8 cellular contexts compared by ENCODE assay signal in genomic region chr10:32056136-32057040, GRCh38. TPM values are rescaled to one million over a fixed set of nuclear protein-coding genes. Genes with fewer than 3 reads are reported as not detected.
DNase-seq lines count a peak whose midpoint lies in the region; ATAC-seq and TF ChIP-seq lines count a peak whose summit lies in the region.

Gene KIF5B, minus strand, starts transcription at chr10:32056425. Its CDS starts 452 bp downstream, at chr10:32055973.

- DNase-seq in CD8-positive, alpha-beta T cell: peak; percentile 69 to 93 (median 84)
- DNase-seq in NK-92 (lab: John Stamatoyannopoulos, UW; ENCODE audit: unreplicated experiment) (peak; percentile 7), lung microvascular endothelial cell (ENCODE audit: low read depth in 2 of 2) (peak; percentile 90 to 94)
- peak; percentile 95 for DNase-seq in activated CD8-positive, alpha-beta memory T cell treated with anti-CD3 and anti-CD28 coated beads for 24 hours
- peak; percentile 76 for DNase-seq in effector CD4-positive, alpha-beta T cell
- peak; percentile 77 to 80 (median 77) for DNase-seq in stimulated activated CD4-positive, alpha-beta T cell treated with anti-CD3 and anti-CD28 coated beads, TNF-alpha, amount 100 ng/mL, for 4 hours (ENCODE audit: low read depth in 3 of 3)

- CTCF ChIA-PET in CD8-positive, alpha-beta T cell (lab: Charles Lee): no interaction called here

- intact Hi-C loops in CD8-positive, alpha-beta T cell (cut with DNase I, micrococcal nuclease): loop anchor here (1.0 to 10.0 kb wide), 15 partner anchors 20 to 1088 kb away; partner anchors contain the start of genes CCDC7 (in 2 of the 2), ZNF438 (in 2 of the 2), ARHGAP12 (in 1 of the 2) and EPC1 (in 1 of the 2)

- peak within 1 kb of the TSS; percentile 66 for H3K27ac ChIP-seq in CD8-positive, alpha-beta T cell (ENCODE audit: low read depth, low read length)

- H3K4me3 ChIP-seq in CD8-positive, alpha-beta T cell (ENCODE audit: low read depth, low read length): peak within 1 kb of the TSS; percentile 89

- H3K27ac Mint-ChIP-seq in CD8-positive, alpha-beta T cell: peak within 1 kb of the TSS; percentile 94

- H3K4me1 Mint-ChIP-seq in CD8-positive, alpha-beta T cell (ENCODE audit: low read depth): peaks cover 48% of the 10 kb centered on the region

- H3K9me3 Mint-ChIP-seq in CD8-positive, alpha-beta T cell: no peaks in the 10 kb centered on the region

- H3K27me3 ChIP-seq in CD8-positive, alpha-beta T cell (ENCODE audit: insufficient read depth, low read length): no peaks in the 10 kb centered on the region

- POLR2A ChIA-PET in CD8-positive, alpha-beta T cell (lab: Charles Lee): interaction anchor here (0.7 to 1.7 kb wide), 6 partner anchors 10 to 1024 kb away, joined by 3 to 5 read pairs (median 3); partner anchors contain the start of genes EPC1 and ZNF438

- H3K4me1 ChIP-seq in CD8-positive, alpha-beta T cell (ENCODE audit: insufficient read depth, low read length): peaks cover 37% of the 10 kb centered on the region

- no peak for TF ChIP-seq CTCF in CD8-positive, alpha-beta T cell (IDR thresholded peaks at IDR 0.05)

- no peaks in the 10 kb centered on the region for H3K27me3 Mint-ChIP-seq in CD8-positive, alpha-beta T cell (ENCODE audit: low read depth)

- no peaks in the 10 kb centered on the region for H3K36me3 ChIP-seq in CD8-positive, alpha-beta T cell (ENCODE audit: insufficient read depth, low read length)

- ATAC-seq in CD8-positive, alpha-beta T cell: peak; percentile 79
- ATAC-seq in GM19455 (IDR thresholded peaks at IDR 0.05; ENCODE audit: unreplicated experiment) (peak; percentile 87), HG03575 (IDR thresholded peaks at IDR 0.05; ENCODE audit: extremely low read depth, insufficient number of reproducible peaks, low FRiP score, unreplicated experiment) (peak; percentile 42)

- H3K36me3 Mint-ChIP-seq in CD8-positive, alpha-beta T cell: peaks cover 7% of the 10 kb centered on the region

- no peaks in the 10 kb centered on the region for H3K9me3 ChIP-seq in CD8-positive, alpha-beta T cell (ENCODE audit: low read length)

- peak within 1 kb of the TSS; percentile 96 for H3K4me3 Mint-ChIP-seq in CD8-positive, alpha-beta T cell

RNA-seq across cellular contexts. Expression of gene KIF5B, which starts in this region (rescaled TPM):
- total RNA-seq in CD8-positive, alpha-beta T cell: 10 to 100 TPM; 53.2 to 53.8 TPM
- 71.3 and 91.9 TPM in 2 replicates for total RNA-seq in lung microvascular endothelial cell

Comparison
In these comparisons a context has a peak if more than half of its experiments do, and no peak if none do; other contexts are left out.
1. Peak in every context shown above with its lines: DNase-seq, ATAC-seq, H3K4me3 ChIP-seq and H3K27ac ChIP-seq.
2. DNase-seq: peak in every context shown above with its lines; median percentile 95 in activated CD8-positive, alpha-beta memory T cell treated with anti-CD3 and anti-CD28 coated beads for 24 hours; 92 in lung microvascular endothelial cell; 84 in CD8-positive, alpha-beta T cell; 77 in stimulated activated CD4-positive, alpha-beta T cell treated with anti-CD3 and anti-CD28 coated beads, TNF-alpha, amount 100 ng/mL, for 4 hours; 76 in effector CD4-positive, alpha-beta T cell; 7 in NK-92.